ENCODE assay signal across 7 cellular contexts in genomic region chr9:64622058-64622457, GRCh38.
DNase-seq lines count a peak whose midpoint lies in the region; ATAC-seq and TF ChIP-seq lines count a peak whose summit lies in the region.
"Not testable (repeated sequence)": the region's sequence is repeated elsewhere in the genome, so short reads cannot be mapped to it uniquely, and the experiment has no call there.

No MANE protein-coding gene starts in this region.

- DNase-seq in RWPE2 (ENCODE audit: low spot score) (peak; percentile 29), chondrocyte (ENCODE audit: low spot score) (peak; percentile 66), left ventricle myocardium inferior (peak; percentile 11), lung (ENCODE audit: low spot score) (peak; percentile 22), progenitor cell of endocrine pancreas (ENCODE audit: low spot score, unreplicated experiment) (peak; percentile 9), tibial artery (peak; percentile 7 to 19)
- DNase-seq in activated CD8-positive, alpha-beta memory T cell treated with anti-CD3 and anti-CD28 coated beads, Interleukin-2, amount 50 U/mL, for 4 hours = peak; percentile 10

- intact Hi-C loops in left ventricle myocardium inferior (cut with micrococcal nuclease); tibial artery (cut with DNase I; ENCODE audit: low total_unique reads): not testable (repeated sequence)

- ATAC-seq in RWPE2 (ENCODE audit: low read depth); lung (ENCODE audit: insufficient read depth, low FRiP score): not testable (repeated sequence)

- not testable (repeated sequence) for H3K4me1 Mint-ChIP-seq in chondrocyte (ENCODE audit: low read depth); progenitor cell of endocrine pancreas (ENCODE audit: low read depth)

- not testable (repeated sequence) for H3K4me3 ChIP-seq in RWPE2 (ENCODE audit: severe bottlenecking); left ventricle myocardium inferior; lung; tibial artery

- H3K27ac ChIP-seq in RWPE2 (ENCODE audit: poor library complexity, severe bottlenecking); left ventricle myocardium inferior (replicated peaks); lung (ENCODE audit: low read depth in 1 of 2, low read length in 1 of 2); tibial artery: not testable (repeated sequence)

- H3K27ac Mint-ChIP-seq in chondrocyte (ENCODE audit: unreplicated experiment); progenitor cell of endocrine pancreas: not testable (repeated sequence)

- H3K27me3 Mint-ChIP-seq in chondrocyte (ENCODE audit: low read depth); progenitor cell of endocrine pancreas: not testable (repeated sequence)

- not testable (repeated sequence) for H3K4me1 ChIP-seq in RWPE2 (ENCODE audit: insufficient read depth, poor library complexity, severe bottlenecking); left ventricle myocardium inferior; lung (ENCODE audit: control insufficient read depth in 2 of 2, insufficient read depth in 2 of 2, low read length in 2 of 2); tibial artery

- H3K27me3 ChIP-seq in RWPE2 (ENCODE audit: insufficient read depth, poor library complexity, severe bottlenecking); left ventricle myocardium inferior (ENCODE audit: low read depth); lung (ENCODE audit: control insufficient read depth, insufficient read depth); tibial artery: not testable (repeated sequence)

- not testable (repeated sequence) for H3K4me3 Mint-ChIP-seq in chondrocyte (ENCODE audit: unreplicated experiment); progenitor cell of endocrine pancreas (ENCODE audit: low read depth)

- not testable (repeated sequence) for H3K36me3 Mint-ChIP-seq in chondrocyte (ENCODE audit: low read depth); progenitor cell of endocrine pancreas (ENCODE audit: insufficient read depth)

- WGBS in lung, 2 donors = 95 to 100% methylated on average over 4 to 5 of the region's 8 CpGs

- not testable (repeated sequence) for TF ChIP-seq CTCF in RWPE2 (IDR thresholded peaks at IDR 0.05; ENCODE audit: poor library complexity, severe bottlenecking); chondrocyte (IDR thresholded peaks at IDR 0.05); left ventricle myocardium inferior (IDR thresholded peaks at IDR 0.05; ENCODE audit: borderline replicate concordance); lung (IDR thresholded peaks at IDR 0.05; ENCODE audit: control extremely low read depth, extremely low read depth); progenitor cell of endocrine pancreas (IDR thresholded peaks at IDR 0.05; ENCODE audit: unreplicated experiment); tibial artery (IDR thresholded peaks at IDR 0.05)

- H3K9me3 ChIP-seq in RWPE2 (ENCODE audit: severe bottlenecking); left ventricle myocardium inferior (replicated peaks); lung (ENCODE audit: control insufficient read depth in 2 of 2, insufficient read depth in 1 of 2, low read length in 1 of 2); tibial artery: not testable (repeated sequence)

- not testable (repeated sequence) for H3K36me3 ChIP-seq in RWPE2 (ENCODE audit: low read depth); left ventricle myocardium inferior; lung (ENCODE audit: control insufficient read depth in 2 of 2, insufficient read depth in 2 of 2, low read length in 2 of 2); tibial artery

- H3K9me3 Mint-ChIP-seq in chondrocyte (ENCODE audit: low read depth); progenitor cell of endocrine pancreas (ENCODE audit: low read depth): not testable (repeated sequence)

Comparison
In these comparisons a context has a peak if more than half of its experiments do, and no peak if none do; other contexts are left out.
1. DNase-seq: peak in every context shown above with its lines; median percentile 66 in chondrocyte; 29 in RWPE2; 22 in lung; 13 in tibial artery; 11 in left ventricle myocardium inferior; 10 in activated CD8-positive, alpha-beta memory T cell treated with anti-CD3 and anti-CD28 coated beads, Interleukin-2, amount 50 U/mL, for 4 hours; 9 in progenitor cell of endocrine pancreas.